In genomic region chr1:56541408-56541807, GRCh38 we compare ENCODE assay signal across 1 cellular context.
TF ChIP-seq lines count a peak whose summit lies in the region.

No MANE protein-coding gene starts in this region.

TF ChIP-seq in WTC11, 78 proteins besides CTCF, POLR2A, EP300 and RAD21 (continued from another document):
- TF ChIP-seq ARID4B (CRISPR knock-in tag; IDR thresholded peaks at IDR 0.05; ENCODE audit: borderline replicate concordance) (no peak), ZNF281 (CRISPR knock-in tag; IDR thresholded peaks at IDR 0.05) (no peak)
